In genomic region chr5:83167506-83167905, GRCh38 we compare ENCODE assay signal across 28 cellular contexts.
"Had no signal": no experiment of that assay in that cellular context is flagged by ENCODE, and none has a peak within 500 bp of the region (broad histone marks: within the 10 kb centered on the region; RNA-seq: fewer than 3 reads in every experiment).

No MANE protein-coding gene starts in this region.

- H3K36me3 Mint-ChIP-seq: natural killer cell; stimulated activated memory B cell treated with anti-CD40 and anti-IgM and Interleukin-4, amounts not matched to agents 10 μg/mL and 1 μg/mL and 100 μg/mL, for 72 hours; type B pancreatic cell had no signal

- H3K36me3 ChIP-seq: left lung, lower lobe of right lung, ovary, right atrium auricular region, right lobe of liver, tibial nerve, uterus had no signal

- H3K4me3 Mint-ChIP-seq: immature natural killer cell; mesothelial cell of epicardium; naive B cell; natural killer cell; stimulated activated memory B cell treated with anti-CD40 and anti-IgM and Interleukin-4, amounts not matched to agents 10 μg/mL and 1 μg/mL and 100 μg/mL, for 72 hours; stimulated activated naive CD8-positive, alpha-beta T cell treated with anti-CD3 and anti-CD28 coated beads, Interleukin-15, amount 100 ng/mL, for 72 hours; type B pancreatic cell had no signal

- H3K4me1 Mint-ChIP-seq: immature natural killer cell; naive B cell; stimulated activated memory B cell treated with anti-CD40 and anti-IgM and Interleukin-4, amounts not matched to agents 10 μg/mL and 1 μg/mL and 100 μg/mL, for 72 hours; stimulated activated naive CD8-positive, alpha-beta T cell treated with anti-CD3 and anti-CD28 coated beads, Interleukin-15, amount 100 ng/mL, for 72 hours had no signal

- H3K4me2 ChIP-seq: smooth muscle cell had no signal

- H3K27me3 ChIP-seq: left lung, ovary, right atrium auricular region, right lobe of liver, tibial nerve, uterus had no signal

- H3K9me3 ChIP-seq: left lung, lower lobe of right lung, ovary, right atrium auricular region, right lobe of liver, tibial nerve, uterus had no signal

- H3K4me1 ChIP-seq: left lung, lower lobe of right lung, right atrium auricular region, uterus had no signal

- H3K27ac Mint-ChIP-seq: immature natural killer cell; mesothelial cell of epicardium; naive B cell; natural killer cell; progenitor cell of endocrine pancreas; stimulated activated memory B cell treated with anti-CD40 and anti-IgM and Interleukin-4, amounts not matched to agents 10 μg/mL and 1 μg/mL and 100 μg/mL, for 72 hours; type B pancreatic cell had no signal

- H3K27me3 Mint-ChIP-seq: naive B cell; progenitor cell of endocrine pancreas; stimulated activated memory B cell treated with anti-CD40 and anti-IgM and Interleukin-4, amounts not matched to agents 10 μg/mL and 1 μg/mL and 100 μg/mL, for 72 hours; stimulated activated naive CD8-positive, alpha-beta T cell treated with anti-CD3 and anti-CD28 coated beads, Interleukin-15, amount 100 ng/mL, for 72 hours; type B pancreatic cell had no signal

- ATAC-seq: left colon; left lung; lower lobe of right lung; natural killer cell; right lobe of liver; stimulated activated memory B cell treated with anti-CD40 and anti-IgM and Interleukin-4, amounts not matched to agents 10 μg/mL and 1 μg/mL and 100 μg/mL, for 72 hours; stimulated activated naive CD8-positive, alpha-beta T cell treated with anti-CD3 and anti-CD28 coated beads, Interleukin-15, amount 100 ng/mL, for 72 hours had no signal

- H3K27ac ChIP-seq: left lung, lower lobe of right lung, ovary, right atrium auricular region, right lobe of liver, tibial nerve, uterus had no signal

- H3K9me3 Mint-ChIP-seq: immature natural killer cell; naive B cell; natural killer cell; stimulated activated memory B cell treated with anti-CD40 and anti-IgM and Interleukin-4, amounts not matched to agents 10 μg/mL and 1 μg/mL and 100 μg/mL, for 72 hours; stimulated activated naive CD8-positive, alpha-beta T cell treated with anti-CD3 and anti-CD28 coated beads, Interleukin-15, amount 100 ng/mL, for 72 hours; type B pancreatic cell had no signal

- H3K4me3 ChIP-seq: left lung, lower lobe of right lung, ovary, right atrium auricular region, right lobe of liver, smooth muscle cell, tibial nerve, uterus had no signal

- DNase-seq: hypothalamus; immature natural killer cell; kidney; left colon; left lung; lower lobe of right lung; mammary epithelial cell; mesenchymal stem cell; naive B cell; natural killer cell; ovary; right lobe of liver; stimulated activated CD4-positive, alpha-beta T cell treated with anti-CD3 and anti-CD28 coated beads, Interleukin-1b, Interleukin-23, amount 100 ng/mL, for 48 hours; stimulated activated CD4-positive, alpha-beta T cell treated with anti-CD3 and anti-CD28 coated beads, Interleukin-2, amount 100 ng/mL, for 48 hours; stimulated activated CD4-positive, alpha-beta T cell treated with anti-CD3 and anti-CD28 coated beads, Interleukin-4, amount 100 ng/mL, for 4 hours; stimulated activated CD8-positive, alpha-beta memory T cell treated with anti-CD3 and anti-CD28 coated beads, Interleukin-4, amount 100 ng/mL, for 48 hours; stimulated activated naive CD4-positive, alpha-beta T cell treated with Interleukin-2 at 50 U/mL for 16 hours; stimulated activated naive CD8-positive, alpha-beta T cell treated with anti-CD3 and anti-CD28 coated beads, Interleukin-15, amount 100 ng/mL, for 72 hours; substantia nigra; uterus had no signal

- FAIRE-seq: islet of Langerhans, kidney had no signal
